Comparison of ENCODE assay signal across 1 cellular context in the genomic region with DNA sequence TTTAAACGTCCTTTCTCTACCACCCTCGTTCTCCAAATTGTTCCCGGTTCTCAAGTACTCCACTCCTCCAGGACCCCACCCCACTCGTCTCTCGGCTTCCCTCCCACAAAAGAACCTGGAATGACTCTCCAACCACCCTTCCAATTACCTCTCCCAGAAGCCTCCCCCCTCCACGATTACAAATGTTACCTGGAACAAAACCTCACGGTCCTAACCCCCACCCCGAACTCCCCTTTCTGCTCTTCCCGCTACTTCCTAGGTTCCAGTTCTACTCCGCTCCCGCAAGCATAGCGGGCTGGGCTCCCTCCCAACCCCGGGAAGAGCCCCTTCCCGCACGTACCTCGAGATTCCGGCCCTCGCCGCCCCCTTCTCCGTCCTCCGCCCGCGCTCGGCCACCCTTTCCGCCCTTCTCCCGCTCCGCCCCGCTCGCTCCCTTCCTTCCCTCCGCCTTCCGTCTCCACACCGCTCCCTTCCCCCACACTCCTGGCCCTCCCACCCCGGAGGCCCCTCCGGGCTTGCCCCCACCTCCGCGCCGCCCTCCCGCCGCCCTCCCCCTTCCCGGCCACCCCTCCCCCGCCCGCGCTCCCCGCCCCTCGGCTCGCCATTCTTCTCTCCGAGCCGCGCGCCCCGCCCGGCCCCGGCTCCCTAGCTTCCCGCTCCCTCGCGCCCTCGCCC.
TF ChIP-seq lines count a peak whose summit lies in the region.

No MANE protein-coding gene starts in this region.

TF ChIP-seq in HEK293, 187 proteins besides CTCF, POLR2A, EP300 and RAD21 (continued from another document and continues in another):
- TF ChIP-seq, protein P1, sequence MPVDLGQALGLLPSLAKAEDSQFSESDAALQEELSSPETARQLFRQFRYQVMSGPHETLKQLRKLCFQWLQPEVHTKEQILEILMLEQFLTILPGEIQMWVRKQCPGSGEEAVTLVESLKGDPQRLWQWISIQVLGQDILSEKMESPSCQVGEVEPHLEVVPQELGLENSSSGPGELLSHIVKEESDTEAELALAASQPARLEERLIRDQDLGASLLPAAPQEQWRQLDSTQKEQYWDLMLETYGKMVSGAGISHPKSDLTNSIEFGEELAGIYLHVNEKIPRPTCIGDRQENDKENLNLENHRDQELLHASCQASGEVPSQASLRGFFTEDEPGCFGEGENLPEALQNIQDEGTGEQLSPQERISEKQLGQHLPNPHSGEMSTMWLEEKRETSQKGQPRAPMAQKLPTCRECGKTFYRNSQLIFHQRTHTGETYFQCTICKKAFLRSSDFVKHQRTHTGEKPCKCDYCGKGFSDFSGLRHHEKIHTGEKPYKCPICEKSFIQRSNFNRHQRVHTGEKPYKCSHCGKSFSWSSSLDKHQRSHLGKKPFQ (tag by site-specific recombination; IDR thresholded peaks at IDR 0.05): 0 out of 2 replicates have a peak, but pooled peaks have one; percentile 24
- TF ChIP-seq ZNF423 (tag by site-specific recombination; IDR thresholded peaks at IDR 0.05): no peak
- TF ChIP-seq KLF1 (tag by site-specific recombination; IDR thresholded peaks at IDR 0.05): peak; percentile 92
- no peak; the same call in 1 of the 2 replicates for TF ChIP-seq ZNF140 (tag by site-specific recombination; IDR thresholded peaks at IDR 0.05)
- TF ChIP-seq, protein P2, sequence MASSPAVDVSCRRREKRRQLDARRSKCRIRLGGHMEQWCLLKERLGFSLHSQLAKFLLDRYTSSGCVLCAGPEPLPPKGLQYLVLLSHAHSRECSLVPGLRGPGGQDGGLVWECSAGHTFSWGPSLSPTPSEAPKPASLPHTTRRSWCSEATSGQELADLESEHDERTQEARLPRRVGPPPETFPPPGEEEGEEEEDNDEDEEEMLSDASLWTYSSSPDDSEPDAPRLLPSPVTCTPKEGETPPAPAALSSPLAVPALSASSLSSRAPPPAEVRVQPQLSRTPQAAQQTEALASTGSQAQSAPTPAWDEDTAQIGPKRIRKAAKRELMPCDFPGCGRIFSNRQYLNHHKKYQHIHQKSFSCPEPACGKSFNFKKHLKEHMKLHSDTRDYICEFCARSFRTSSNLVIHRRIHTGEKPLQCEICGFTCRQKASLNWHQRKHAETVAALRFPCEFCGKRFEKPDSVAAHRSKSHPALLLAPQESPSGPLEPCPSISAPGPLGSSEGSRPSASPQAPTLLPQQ (tag by site-specific recombination; IDR thresholded peaks at IDR 0.05): no peak
- TF ChIP-seq SCRT1 (tag by site-specific recombination; IDR thresholded peaks at IDR 0.05; ENCODE audit: borderline replicate concordance): no peak
- TF ChIP-seq, protein P3, sequence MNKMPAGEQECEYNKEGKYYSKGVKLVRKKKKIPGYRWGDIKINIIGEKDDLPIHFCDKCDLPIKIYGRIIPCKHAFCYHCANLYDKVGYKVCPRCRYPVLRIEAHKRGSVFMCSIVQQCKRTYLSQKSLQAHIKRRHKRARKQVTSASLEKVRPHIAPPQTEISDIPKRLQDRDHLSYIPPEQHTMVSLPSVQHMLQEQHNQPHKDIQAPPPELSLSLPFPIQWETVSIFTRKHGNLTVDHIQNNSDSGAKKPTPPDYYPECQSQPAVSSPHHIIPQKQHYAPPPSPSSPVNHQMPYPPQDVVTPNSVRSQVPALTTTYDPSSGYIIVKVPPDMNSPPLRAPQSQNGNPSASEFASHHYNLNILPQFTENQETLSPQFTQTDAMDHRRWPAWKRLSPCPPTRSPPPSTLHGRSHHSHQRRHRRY (tag by site-specific recombination; IDR thresholded peaks at IDR 0.05): no peak
- TF ChIP-seq ZNF843 (tag by site-specific recombination; IDR thresholded peaks at IDR 0.05): peak; percentile 84
- no peak for TF ChIP-seq SETDB1 (IDR thresholded peaks at IDR 0.05; ENCODE audit: insufficient read length, low read length)
- no peak for TF ChIP-seq HOXD13 (CRISPR knock-in tag; IDR thresholded peaks at IDR 0.05; ENCODE audit: borderline replicate concordance)
- TF ChIP-seq YY2 (tag by site-specific recombination; IDR thresholded peaks at IDR 0.05): no peak
- TF ChIP-seq ZNF548 (tag by site-specific recombination; IDR thresholded peaks at IDR 0.05): no peak
- TF ChIP-seq ZNF558 (tag by site-specific recombination; IDR thresholded peaks at IDR 0.05): no peak
- TF ChIP-seq ZNF76 (tag by site-specific recombination; IDR thresholded peaks at IDR 0.05; ENCODE audit: borderline replicate concordance, low read depth): peak; percentile 58; the same call in 1 of the 2 replicates
- TF ChIP-seq, protein P4, sequence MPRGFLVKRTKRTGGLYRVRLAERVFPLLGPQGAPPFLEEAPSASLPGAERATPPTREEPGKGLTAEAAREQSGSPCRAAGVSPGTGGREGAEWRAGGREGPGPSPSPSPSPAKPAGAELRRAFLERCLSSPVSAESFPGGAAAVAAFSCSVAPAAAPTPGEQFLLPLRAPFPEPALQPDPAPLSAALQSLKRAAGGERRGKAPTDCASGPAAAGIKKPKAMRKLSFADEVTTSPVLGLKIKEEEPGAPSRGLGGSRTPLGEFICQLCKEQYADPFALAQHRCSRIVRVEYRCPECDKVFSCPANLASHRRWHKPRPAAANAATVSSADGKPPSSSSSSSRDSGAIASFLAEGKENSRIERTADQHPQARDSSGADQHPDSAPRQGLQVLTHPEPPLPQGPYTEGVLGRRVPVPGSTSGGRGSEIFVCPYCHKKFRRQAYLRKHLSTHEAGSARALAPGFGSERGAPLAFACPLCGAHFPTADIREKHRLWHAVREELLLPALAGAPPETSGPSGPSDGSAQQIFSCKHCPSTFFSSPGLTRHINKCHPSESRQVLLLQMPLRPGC (tag by site-specific recombination; IDR thresholded peaks at IDR 0.05): no peak
- TF ChIP-seq ZNF157 (tag by site-specific recombination; IDR thresholded peaks at IDR 0.05): no peak
- TF ChIP-seq ZFP3 (tag by site-specific recombination; IDR thresholded peaks at IDR 0.05; ENCODE audit: low read depth): peak; percentile 11; the same call in 1 of the 2 replicates
- TF ChIP-seq, protein P5, sequence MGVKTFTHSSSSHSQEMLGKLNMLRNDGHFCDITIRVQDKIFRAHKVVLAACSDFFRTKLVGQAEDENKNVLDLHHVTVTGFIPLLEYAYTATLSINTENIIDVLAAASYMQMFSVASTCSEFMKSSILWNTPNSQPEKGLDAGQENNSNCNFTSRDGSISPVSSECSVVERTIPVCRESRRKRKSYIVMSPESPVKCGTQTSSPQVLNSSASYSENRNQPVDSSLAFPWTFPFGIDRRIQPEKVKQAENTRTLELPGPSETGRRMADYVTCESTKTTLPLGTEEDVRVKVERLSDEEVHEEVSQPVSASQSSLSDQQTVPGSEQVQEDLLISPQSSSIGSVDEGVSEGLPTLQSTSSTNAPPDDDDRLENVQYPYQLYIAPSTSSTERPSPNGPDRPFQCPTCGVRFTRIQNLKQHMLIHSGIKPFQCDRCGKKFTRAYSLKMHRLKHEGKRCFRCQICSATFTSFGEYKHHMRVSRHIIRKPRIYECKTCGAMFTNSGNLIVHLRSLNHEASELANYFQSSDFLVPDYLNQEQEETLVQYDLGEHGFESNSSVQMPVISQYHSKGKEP (tag by site-specific recombination; IDR thresholded peaks at IDR 0.05): no peak
- no peak for TF ChIP-seq ZNF302 (tag by site-specific recombination; IDR thresholded peaks at IDR 0.05; ENCODE audit: low read depth)
- TF ChIP-seq, protein P6, sequence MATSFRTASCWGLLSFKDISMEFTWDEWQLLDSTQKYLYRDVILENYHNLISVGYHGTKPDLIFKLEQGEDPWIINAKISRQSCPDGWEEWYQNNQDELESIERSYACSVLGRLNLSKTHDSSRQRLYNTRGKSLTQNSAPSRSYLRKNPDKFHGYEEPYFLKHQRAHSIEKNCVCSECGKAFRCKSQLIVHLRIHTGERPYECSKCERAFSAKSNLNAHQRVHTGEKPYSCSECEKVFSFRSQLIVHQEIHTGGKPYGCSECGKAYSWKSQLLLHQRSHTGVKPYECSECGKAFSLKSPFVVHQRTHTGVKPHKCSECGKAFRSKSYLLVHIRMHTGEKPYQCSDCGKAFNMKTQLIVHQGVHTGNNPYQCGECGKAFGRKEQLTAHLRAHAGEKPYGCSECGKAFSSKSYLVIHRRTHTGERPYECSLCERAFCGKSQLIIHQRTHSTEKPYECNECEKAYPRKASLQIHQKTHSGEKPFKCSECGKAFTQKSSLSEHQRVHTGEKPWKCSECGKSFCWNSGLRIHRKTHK (tag by site-specific recombination; IDR thresholded peaks at IDR 0.05): no peak
- TF ChIP-seq, protein P7, sequence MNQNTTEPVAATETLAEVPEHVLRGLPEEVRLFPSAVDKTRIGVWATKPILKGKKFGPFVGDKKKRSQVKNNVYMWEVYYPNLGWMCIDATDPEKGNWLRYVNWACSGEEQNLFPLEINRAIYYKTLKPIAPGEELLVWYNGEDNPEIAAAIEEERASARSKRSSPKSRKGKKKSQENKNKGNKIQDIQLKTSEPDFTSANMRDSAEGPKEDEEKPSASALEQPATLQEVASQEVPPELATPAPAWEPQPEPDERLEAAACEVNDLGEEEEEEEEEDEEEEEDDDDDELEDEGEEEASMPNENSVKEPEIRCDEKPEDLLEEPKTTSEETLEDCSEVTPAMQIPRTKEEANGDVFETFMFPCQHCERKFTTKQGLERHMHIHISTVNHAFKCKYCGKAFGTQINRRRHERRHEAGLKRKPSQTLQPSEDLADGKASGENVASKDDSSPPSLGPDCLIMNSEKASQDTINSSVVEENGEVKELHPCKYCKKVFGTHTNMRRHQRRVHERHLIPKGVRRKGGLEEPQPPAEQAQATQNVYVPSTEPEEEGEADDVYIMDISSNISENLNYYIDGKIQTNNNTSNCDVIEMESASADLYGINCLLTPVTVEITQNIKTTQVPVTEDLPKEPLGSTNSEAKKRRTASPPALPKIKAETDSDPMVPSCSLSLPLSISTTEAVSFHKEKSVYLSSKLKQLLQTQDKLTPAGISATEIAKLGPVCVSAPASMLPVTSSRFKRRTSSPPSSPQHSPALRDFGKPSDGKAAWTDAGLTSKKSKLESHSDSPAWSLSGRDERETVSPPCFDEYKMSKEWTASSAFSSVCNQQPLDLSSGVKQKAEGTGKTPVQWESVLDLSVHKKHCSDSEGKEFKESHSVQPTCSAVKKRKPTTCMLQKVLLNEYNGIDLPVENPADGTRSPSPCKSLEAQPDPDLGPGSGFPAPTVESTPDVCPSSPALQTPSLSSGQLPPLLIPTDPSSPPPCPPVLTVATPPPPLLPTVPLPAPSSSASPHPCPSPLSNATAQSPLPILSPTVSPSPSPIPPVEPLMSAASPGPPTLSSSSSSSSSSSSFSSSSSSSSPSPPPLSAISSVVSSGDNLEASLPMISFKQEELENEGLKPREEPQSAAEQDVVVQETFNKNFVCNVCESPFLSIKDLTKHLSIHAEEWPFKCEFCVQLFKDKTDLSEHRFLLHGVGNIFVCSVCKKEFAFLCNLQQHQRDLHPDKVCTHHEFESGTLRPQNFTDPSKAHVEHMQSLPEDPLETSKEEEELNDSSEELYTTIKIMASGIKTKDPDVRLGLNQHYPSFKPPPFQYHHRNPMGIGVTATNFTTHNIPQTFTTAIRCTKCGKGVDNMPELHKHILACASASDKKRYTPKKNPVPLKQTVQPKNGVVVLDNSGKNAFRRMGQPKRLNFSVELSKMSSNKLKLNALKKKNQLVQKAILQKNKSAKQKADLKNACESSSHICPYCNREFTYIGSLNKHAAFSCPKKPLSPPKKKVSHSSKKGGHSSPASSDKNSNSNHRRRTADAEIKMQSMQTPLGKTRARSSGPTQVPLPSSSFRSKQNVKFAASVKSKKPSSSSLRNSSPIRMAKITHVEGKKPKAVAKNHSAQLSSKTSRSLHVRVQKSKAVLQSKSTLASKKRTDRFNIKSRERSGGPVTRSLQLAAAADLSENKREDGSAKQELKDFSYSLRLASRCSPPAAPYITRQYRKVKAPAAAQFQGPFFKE (tag by site-specific recombination; IDR thresholded peaks at IDR 0.05; ENCODE audit: borderline replicate concordance): peak; percentile 87; the same call in 1 of the 2 replicates
- TF ChIP-seq ZNF350 (tag by site-specific recombination; IDR thresholded peaks at IDR 0.05): no peak
- TF ChIP-seq ZNF670 (tag by site-specific recombination; IDR thresholded peaks at IDR 0.05; ENCODE audit: low read depth): no peak
- TF ChIP-seq ZNF561 (tag by site-specific recombination; IDR thresholded peaks at IDR 0.05; ENCODE audit: borderline replicate concordance): no peak
- TF ChIP-seq KLF16 (tag by site-specific recombination; IDR thresholded peaks at IDR 0.05): peak; percentile 92
- no peak for TF ChIP-seq ZNF121 (tag by site-specific recombination; IDR thresholded peaks at IDR 0.05)
- TF ChIP-seq BCL11A (tag by site-specific recombination; IDR thresholded peaks at IDR 0.05; ENCODE audit: low read depth): no peak
- TF ChIP-seq ZNF223 (tag by site-specific recombination; IDR thresholded peaks at IDR 0.05): 0 out of 2 replicates have a peak, but pooled peaks have one; percentile 23
- TF ChIP-seq ZNF366 (tag by site-specific recombination; conservative IDR thresholded peaks at IDR 0.05): no peak
- TF ChIP-seq, protein P8, sequence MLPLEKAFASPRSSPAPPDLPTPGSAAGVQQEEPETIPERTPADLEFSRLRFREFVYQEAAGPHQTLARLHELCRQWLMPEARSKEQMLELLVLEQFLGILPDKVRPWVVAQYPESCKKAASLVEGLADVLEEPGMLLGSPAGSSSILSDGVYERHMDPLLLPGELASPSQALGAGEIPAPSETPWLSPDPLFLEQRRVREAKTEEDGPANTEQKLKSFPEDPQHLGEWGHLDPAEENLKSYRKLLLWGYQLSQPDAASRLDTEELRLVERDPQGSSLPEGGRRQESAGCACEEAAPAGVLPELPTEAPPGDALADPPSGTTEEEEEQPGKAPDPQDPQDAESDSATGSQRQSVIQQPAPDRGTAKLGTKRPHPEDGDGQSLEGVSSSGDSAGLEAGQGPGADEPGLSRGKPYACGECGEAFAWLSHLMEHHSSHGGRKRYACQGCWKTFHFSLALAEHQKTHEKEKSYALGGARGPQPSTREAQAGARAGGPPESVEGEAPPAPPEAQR (tag by site-specific recombination; IDR thresholded peaks at IDR 0.05): no peak
- no peak for TF ChIP-seq TCF7L2 (IDR thresholded peaks at IDR 0.05; ENCODE audit: borderline replicate concordance, low read depth, low read length)
- TF ChIP-seq ZNF510 (tag by site-specific recombination; IDR thresholded peaks at IDR 0.05; ENCODE audit: insufficient replicate concordance): no peak
- TF ChIP-seq ZNF248 (tag by site-specific recombination; IDR thresholded peaks at IDR 0.05): no peak
- TF ChIP-seq YY1 (tag by site-specific recombination; IDR thresholded peaks at IDR 0.05): no peak
- TF ChIP-seq, protein P9, sequence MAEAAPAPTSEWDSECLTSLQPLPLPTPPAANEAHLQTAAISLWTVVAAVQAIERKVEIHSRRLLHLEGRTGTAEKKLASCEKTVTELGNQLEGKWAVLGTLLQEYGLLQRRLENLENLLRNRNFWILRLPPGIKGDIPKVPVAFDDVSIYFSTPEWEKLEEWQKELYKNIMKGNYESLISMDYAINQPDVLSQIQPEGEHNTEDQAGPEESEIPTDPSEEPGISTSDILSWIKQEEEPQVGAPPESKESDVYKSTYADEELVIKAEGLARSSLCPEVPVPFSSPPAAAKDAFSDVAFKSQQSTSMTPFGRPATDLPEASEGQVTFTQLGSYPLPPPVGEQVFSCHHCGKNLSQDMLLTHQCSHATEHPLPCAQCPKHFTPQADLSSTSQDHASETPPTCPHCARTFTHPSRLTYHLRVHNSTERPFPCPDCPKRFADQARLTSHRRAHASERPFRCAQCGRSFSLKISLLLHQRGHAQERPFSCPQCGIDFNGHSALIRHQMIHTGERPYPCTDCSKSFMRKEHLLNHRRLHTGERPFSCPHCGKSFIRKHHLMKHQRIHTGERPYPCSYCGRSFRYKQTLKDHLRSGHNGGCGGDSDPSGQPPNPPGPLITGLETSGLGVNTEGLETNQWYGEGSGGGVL (tag by site-specific recombination; IDR thresholded peaks at IDR 0.05): peak; percentile 95
